Comparison of ENCODE assay signal across 28 cellular contexts in genomic region chr11:70715166-70715565, GRCh38.
"Had no signal": no experiment of that assay in that cellular context is flagged by ENCODE, and none has a peak within 500 bp of the region (broad histone marks: within the 10 kb centered on the region; RNA-seq: fewer than 3 reads in every experiment).

No MANE protein-coding gene starts in this region.

- H3K9me3 Mint-ChIP-seq: naive thymus-derived CD4-positive, alpha-beta T cell; natural killer cell; nephron; stimulated activated memory B cell treated with anti-CD40 and anti-IgM and Interleukin-4, amounts not matched to agents 10 μg/mL and 1 μg/mL and 100 μg/mL, for 72 hours; stimulated activated naive CD8-positive, alpha-beta T cell treated with anti-CD3 and anti-CD28 coated beads, Interleukin-15, amount 100 ng/mL, for 72 hours; type B pancreatic cell had no signal

- H3K9ac ChIP-seq: neural progenitor cell had no signal

- H2AFZ ChIP-seq: neural progenitor cell had no signal

- H3K27me3 ChIP-seq: neural progenitor cell, pancreas, right lobe of liver, testis, transverse colon, upper lobe of right lung, uterus had no signal

- H3K4me3 ChIP-seq: neural progenitor cell, pancreas, psoas muscle, right lobe of liver, sigmoid colon, suprapubic skin, testis, tibial artery, transverse colon, upper lobe of right lung, uterus had no signal

- H3K4me3 Mint-ChIP-seq: naive thymus-derived CD4-positive, alpha-beta T cell; natural killer cell; nephron; stimulated activated memory B cell treated with anti-CD40 and anti-IgM and Interleukin-4, amounts not matched to agents 10 μg/mL and 1 μg/mL and 100 μg/mL, for 72 hours; stimulated activated naive CD8-positive, alpha-beta T cell treated with anti-CD3 and anti-CD28 coated beads, Interleukin-15, amount 100 ng/mL, for 72 hours; type B pancreatic cell had no signal

- H3K4me1 ChIP-seq: pancreas, psoas muscle, right lobe of liver, sigmoid colon, testis, tibial artery, upper lobe of right lung, uterus had no signal

- H3K4me2 ChIP-seq: neural progenitor cell had no signal

- H3K36me3 Mint-ChIP-seq: naive thymus-derived CD4-positive, alpha-beta T cell; natural killer cell; neural progenitor cell; stimulated activated memory B cell treated with anti-CD40 and anti-IgM and Interleukin-4, amounts not matched to agents 10 μg/mL and 1 μg/mL and 100 μg/mL, for 72 hours; type B pancreatic cell had no signal

- H3K4me1 Mint-ChIP-seq: natural killer cell; stimulated activated memory B cell treated with anti-CD40 and anti-IgM and Interleukin-4, amounts not matched to agents 10 μg/mL and 1 μg/mL and 100 μg/mL, for 72 hours; stimulated activated naive CD8-positive, alpha-beta T cell treated with anti-CD3 and anti-CD28 coated beads, Interleukin-15, amount 100 ng/mL, for 72 hours had no signal

- H3K9me3 ChIP-seq: neutrophil, pancreas, psoas muscle, right lobe of liver, sigmoid colon, suprapubic skin, testis, tibial artery, transverse colon, upper lobe of right lung, uterus had no signal

- DNase-seq: naive thymus-derived CD4-positive, alpha-beta T cell; natural killer cell; nucleus accumbens; right cardiac atrium; right lobe of liver; sigmoid colon; small intestine; stimulated activated CD4-positive, alpha-beta T cell treated with anti-CD3 and anti-CD28 coated beads, Interleukin-1b, Interleukin-23, amount 100 ng/mL, for 48 hours; stimulated activated CD4-positive, alpha-beta T cell treated with anti-CD3 and anti-CD28 coated beads, Interleukin-4, amount 100 ng/mL, for 1 hour; stimulated activated CD4-positive, alpha-beta T cell treated with anti-CD3 and anti-CD28 coated beads, Interleukin-4, amount 100 ng/mL, for 4 hours; stimulated activated CD8-positive, alpha-beta memory T cell treated with anti-CD3 and anti-CD28 coated beads, Interleukin-4, amount 100 ng/mL, for 48 hours; stimulated activated naive CD4-positive, alpha-beta T cell; stimulated activated naive CD8-positive, alpha-beta T cell treated with anti-CD3 and anti-CD28 coated beads, Interleukin-15, amount 100 ng/mL, for 72 hours; stimulated activated naive CD8-positive, alpha-beta T cell treated with anti-CD3 and anti-CD28 coated beads, Interleukin-15, Interleukin-2, amounts not matched to agents 100 U/mL and 50 U/mL, for 24 hours; substantia nigra; testis; tibial artery; transverse colon; upper lobe of right lung; uterus had no signal

- H3K27ac ChIP-seq: neural progenitor cell, neutrophil, pancreas, psoas muscle, right lobe of liver, sigmoid colon, suprapubic skin, testis, tibial artery, transverse colon, upper lobe of right lung, uterus had no signal

- H3K36me3 ChIP-seq: neural progenitor cell, neutrophil, pancreas, right lobe of liver, sigmoid colon, suprapubic skin, tibial artery, transverse colon, upper lobe of right lung, uterus had no signal

- H3K27ac Mint-ChIP-seq: naive thymus-derived CD4-positive, alpha-beta T cell; natural killer cell; nephron; neural progenitor cell; stimulated activated memory B cell treated with anti-CD40 and anti-IgM and Interleukin-4, amounts not matched to agents 10 μg/mL and 1 μg/mL and 100 μg/mL, for 72 hours; stimulated activated naive CD8-positive, alpha-beta T cell treated with anti-CD3 and anti-CD28 coated beads, Interleukin-15, amount 100 ng/mL, for 72 hours; type B pancreatic cell had no signal

- ATAC-seq: naive thymus-derived CD4-positive, alpha-beta T cell; natural killer cell; pancreas; psoas muscle; right cardiac atrium; right lobe of liver; stimulated activated memory B cell treated with anti-CD40 and anti-IgM and Interleukin-4, amounts not matched to agents 10 μg/mL and 1 μg/mL and 100 μg/mL, for 72 hours; stimulated activated naive CD8-positive, alpha-beta T cell treated with anti-CD3 and anti-CD28 coated beads, Interleukin-15, amount 100 ng/mL, for 72 hours; stimulated activated naive CD8-positive, alpha-beta T cell treated with anti-CD3 and anti-CD28 coated beads, Interleukin-15, Interleukin-2, amounts not matched to agents 100 U/mL and 50 U/mL, for 24 hours; upper lobe of right lung had no signal
